21 cellular contexts compared by ENCODE assay signal in genomic region chr2:17149945-17150344, GRCh38.
"Had no signal": no experiment of that assay in that cellular context is flagged by ENCODE, and none has a peak within 500 bp of the region (broad histone marks: within the 10 kb centered on the region; RNA-seq: fewer than 3 reads in every experiment).

No MANE protein-coding gene starts in this region.

- H3K27ac ChIP-seq: colonic mucosa, esophagus squamous epithelium, gastrocnemius medialis, parathyroid adenoma, tibial artery had no signal

- H3K27me3 ChIP-seq: colonic mucosa, esophagus squamous epithelium, gastrocnemius medialis, tibial artery had no signal

- H3K36me3 ChIP-seq: colonic mucosa, esophagus squamous epithelium, gastrocnemius medialis, tibial artery had no signal

- H3K4me1 ChIP-seq: colonic mucosa, esophagus squamous epithelium, gastrocnemius medialis, parathyroid adenoma, tibial artery had no signal

- H3K9ac ChIP-seq: parathyroid adenoma had no signal

- H3K4me3 ChIP-seq: colonic mucosa, esophagus squamous epithelium, gastrocnemius medialis, tibial artery had no signal

- DNase-seq: activated CD4-positive, alpha-beta memory T cell treated with anti-CD3 and anti-CD28 coated beads for 36 hours; activated CD4-positive, alpha-beta T cell treated with anti-CD3 and anti-CD28 coated beads for 48 hours; activated effector memory CD4-positive, alpha-beta T cell treated with Interleukin-2 at 50 U/mL for 16 hours; activated naive CD4-positive, alpha-beta T cell treated with anti-CD3 and anti-CD28 coated beads for 36 hours; activated T-cell treated with anti-CD3 and anti-CD28 coated beads, Interleukin-2, amount 50 U/mL, for 72 hours; amygdala; colonic mucosa; endodermal cell; esophagus squamous epithelium; gastrocnemius medialis; hippocampal formation; left ventricle myocardium superior; mammary epithelial cell; midbrain; nucleus accumbens; right cardiac atrium; stimulated activated CD4-positive, alpha-beta T cell treated with anti-CD3 and anti-CD28 coated beads, Interleukin-12 subunit alpha, Interleukin-12 subunit beta, amount 100 ng/mL, for 4 hours; stimulated activated CD4-positive, alpha-beta T cell treated with anti-CD3 and anti-CD28 coated beads, Interleukin-4, amount 100 ng/mL, for 4 hours; stimulated activated naive CD8-positive, alpha-beta T cell treated with anti-CD3 and anti-CD28 coated beads, Interleukin-15, amount 100 ng/mL, for 72 hours; tibial artery had no signal

- H3K9me3 ChIP-seq: colonic mucosa, esophagus squamous epithelium, gastrocnemius medialis, tibial artery had no signal

- H3K79me2 ChIP-seq: parathyroid adenoma had no signal

- ATAC-seq: activated T-cell treated with anti-CD3 and anti-CD28 coated beads, Interleukin-2, amount 50 U/mL, for 72 hours; gastrocnemius medialis; left ventricle myocardium superior; right cardiac atrium; stimulated activated naive CD8-positive, alpha-beta T cell treated with anti-CD3 and anti-CD28 coated beads, Interleukin-15, amount 100 ng/mL, for 72 hours had no signal

- H2AFZ ChIP-seq: parathyroid adenoma had no signal
